Comparison of ENCODE assay signal across 8 cellular contexts in the genomic region with DNA sequence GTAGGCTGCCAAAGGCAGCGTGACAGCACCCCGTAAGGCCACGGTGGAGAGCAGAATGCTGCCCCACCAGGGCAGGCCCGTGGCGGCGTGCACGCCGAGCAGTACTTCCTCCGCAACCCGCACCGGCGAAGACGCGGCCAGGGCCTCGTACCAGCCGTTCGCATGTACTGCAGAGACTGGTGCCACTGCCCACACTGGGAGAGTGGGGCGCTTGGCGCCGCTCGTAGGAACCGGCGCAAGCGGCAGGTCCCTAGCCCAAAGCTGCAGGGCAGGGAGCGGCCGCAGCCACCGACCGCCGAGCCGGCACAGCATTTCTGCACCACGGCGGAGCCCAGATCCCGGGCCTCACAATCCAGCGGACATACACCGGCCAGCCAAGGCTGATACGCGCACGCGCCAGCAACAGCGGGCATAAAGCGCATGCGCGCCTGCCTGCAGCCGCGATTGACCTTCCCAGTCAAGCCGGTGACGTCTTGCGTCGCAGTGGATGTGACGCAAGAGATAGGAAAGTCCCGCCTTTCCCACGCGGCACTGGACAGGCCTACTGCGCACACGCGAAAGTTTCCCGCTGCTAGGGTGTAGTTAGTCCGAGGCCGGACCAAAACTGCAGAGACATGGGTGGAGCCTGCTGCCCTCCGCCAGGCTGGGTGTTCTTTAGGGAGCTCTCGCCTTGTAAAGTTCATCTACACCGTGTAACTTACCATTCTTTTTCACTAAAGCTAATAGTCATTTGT. TPM values are rescaled to one million over a fixed set of nuclear protein-coding genes. Genes with fewer than 3 reads are reported as not detected.
DNase-seq lines count a peak whose midpoint lies in the region; ATAC-seq and TF ChIP-seq lines count a peak whose summit lies in the region.

A gene with protein sequence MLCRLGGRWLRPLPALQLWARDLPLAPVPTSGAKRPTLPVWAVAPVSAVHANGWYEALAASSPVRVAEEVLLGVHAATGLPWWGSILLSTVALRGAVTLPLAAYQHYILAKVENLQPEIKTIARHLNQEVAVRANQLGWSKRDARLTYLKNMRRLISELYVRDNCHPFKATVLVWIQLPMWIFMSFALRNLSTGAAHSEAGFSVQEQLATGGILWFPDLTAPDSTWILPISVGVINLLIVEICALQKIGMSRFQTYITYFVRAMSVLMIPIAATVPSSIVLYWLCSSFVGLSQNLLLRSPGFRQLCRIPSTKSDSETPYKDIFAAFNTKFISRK (minus strand): TSS at position 379 of the 734 bp plus-strand sequence. CDS start 67 bp downstream, at position 312.

- H3K4me3 Mint-ChIP-seq in immature natural killer cell, result peak within 1 kb of the TSS; percentile 82 to 95 (median 90)

- peaks cover 35 to 57% of the 10 kb centered on the region in 2 donors for H3K4me1 Mint-ChIP-seq in immature natural killer cell

- peaks cover 5 to 20% (median 12%) of the 10 kb centered on the region in 3 donors for H3K27me3 Mint-ChIP-seq in immature natural killer cell (ENCODE audit: low read depth in 3 of 3)

- no peak for TF ChIP-seq CTCF in AG09319 (IDR thresholded peaks at IDR 0.05; ENCODE audit: low read depth, low read length)

- peak within 1 kb of the TSS; percentile 96 to 100 (median 98) for H3K27ac Mint-ChIP-seq in immature natural killer cell

- peak; percentile 88 for ATAC-seq in GM19023 (IDR thresholded peaks at IDR 0.05; ENCODE audit: unreplicated experiment)
- peak; percentile 82 for ATAC-seq in HG03280 (IDR thresholded peaks at IDR 0.05; ENCODE audit: unreplicated experiment)

- peak; percentile 97 for DNase-seq in AG09319 (ENCODE audit: extremely low read depth, low read depth)
- DNase-seq in NCI-H345 treated with DMSO at 0.1 percent for 48 hours (lab: John Stamatoyannopoulos, UW; ENCODE audit: unreplicated experiment), result peak; percentile 93
- peak; percentile 81 to 91 (median 83) for DNase-seq in activated CD4-positive, CD25-positive, alpha-beta regulatory T cell (lab: John Stamatoyannopoulos, UW)
- peak; percentile 94 for DNase-seq in central memory CD4-positive, alpha-beta T cell
- DNase-seq in immature natural killer cell, result peak; percentile 98
- peak; percentile 98 for DNase-seq in smooth muscle cell of the brain vasculature (ENCODE audit: low read depth, low spot score)

- H3K36me3 Mint-ChIP-seq in immature natural killer cell, result peaks cover 0 to 14% (median 4%) of the 10 kb centered on the region in 3 donors

- H3K9me3 Mint-ChIP-seq in immature natural killer cell, result no peaks in the 10 kb centered on the region

RNA-seq across cellular contexts. Expression of the gene that starts here (rescaled TPM):
- 1 to 10 TPM; 4.9 to 6.7 (median 4.9) TPM for polyA plus RNA-seq in immature natural killer cell

Comparison
In these comparisons a context has a peak if more than half of its experiments do, and no peak if none do; other contexts are left out.
1. Peak in every context shown above with its lines: DNase-seq and ATAC-seq.